Comparison of ENCODE assay signal across 18 cellular contexts in genomic region chr1:47766832-47767740, GRCh38.
DNase-seq lines count a peak whose midpoint lies in the region; ATAC-seq, FAIRE-seq and TF ChIP-seq lines count a peak whose summit lies in the region.
"Had no signal": no experiment of that assay in that cellular context is flagged by ENCODE, and none has a peak within 500 bp of the region (broad histone marks: within the 10 kb centered on the region; RNA-seq: fewer than 3 reads in every experiment).

No MANE protein-coding gene starts in this region.

- ATAC-seq in right cardiac atrium (no peak), heart right ventricle (no peak), GM18502 (IDR thresholded peaks at IDR 0.05; ENCODE audit: poor library complexity, unreplicated experiment) (no peak)
- ATAC-seq: Panc1 had no signal

- no peaks in the 10 kb centered on the region for H3K36me3 ChIP-seq in heart right ventricle
- H3K36me3 ChIP-seq in endodermal cell (ENCODE audit: control insufficient read depth, insufficient read depth, low read length): peaks cover 7% of the 10 kb centered on the region
- H3K36me3 ChIP-seq: SJSA1 had no signal

- peaks cover 38% of the 10 kb centered on the region for H3K4me1 Mint-ChIP-seq in endodermal cell
- H3K4me1 Mint-ChIP-seq in nephron progenitor cell: peaks cover 68% of the 10 kb centered on the region
- peaks cover 7% of the 10 kb centered on the region for H3K4me1 Mint-ChIP-seq in Calu3 (ENCODE audit: low read depth, unreplicated experiment)
- H3K4me1 Mint-ChIP-seq: CD4-positive, CD25-positive, alpha-beta regulatory T cell; IgD-negative memory B cell had no signal

- CTCF ChIA-PET in Calu3 (lab: Charles Lee): no interaction called here

- intact Hi-C loops in right cardiac atrium (cut with DNase I): no loop called here
- intact Hi-C loops in heart right ventricle (cut with DNase I): no loop called here
- intact Hi-C loops in Calu3 (cut with micrococcal nuclease; ENCODE audit: unreplicated experiment): no loop called here

- no peak overlapping the region for H3K4me3 Mint-ChIP-seq in endodermal cell
- H3K4me3 Mint-ChIP-seq in nephron progenitor cell: no peak overlapping the region
- no peak overlapping the region for H3K4me3 Mint-ChIP-seq in Calu3 (ENCODE audit: low read depth, unreplicated experiment)
- H3K4me3 Mint-ChIP-seq: CD4-positive, CD25-positive, alpha-beta regulatory T cell; IgD-negative memory B cell had no signal

- H3K27ac ChIP-seq in right cardiac atrium (ENCODE audit: low read length) (peak overlapping the region; percentile 7), heart right ventricle (no peak overlapping the region), endodermal cell (ENCODE audit: low read depth, low read length) (no peak overlapping the region)
- H3K27ac ChIP-seq: SJSA1 had no signal

- no peaks in the 10 kb centered on the region for H3K9me3 Mint-ChIP-seq in endodermal cell
- no peaks in the 10 kb centered on the region for H3K9me3 Mint-ChIP-seq in nephron progenitor cell
- H3K9me3 Mint-ChIP-seq in Calu3 (ENCODE audit: low read depth, unreplicated experiment): no peaks in the 10 kb centered on the region
- H3K9me3 Mint-ChIP-seq: IgD-negative memory B cell had no signal

- H3K9me3 ChIP-seq in right cardiac atrium (ENCODE audit: control insufficient read depth, low read length) (no peaks in the 10 kb centered on the region), heart right ventricle (no peaks in the 10 kb centered on the region), endodermal cell (ENCODE audit: control insufficient read depth, low read length) (no peaks in the 10 kb centered on the region)
- H3K9me3 ChIP-seq: SJSA1 had no signal

- DNase-seq in right cardiac atrium (no peak), heart right ventricle (no peak), endodermal cell (no peak), nephron progenitor cell (no peak), Calu3 (no peak), HTR-8/SVneo (ENCODE audit: insufficient read length, low spot score) (no peak)
- DNase-seq: CD4-positive, CD25-positive, alpha-beta regulatory T cell; DMS 273 treated with DMSO at 0.1 percent for 48 hours; Karpas-422; NCI-H1417 treated with DMSO at 0.1 percent for 48 hours; NCI-H187; NCI-H748 treated with DMSO at 0.1 percent for 48 hours had no signal

- peaks cover 7% of the 10 kb centered on the region for H3K27me3 Mint-ChIP-seq in endodermal cell (ENCODE audit: insufficient read depth)
- peaks cover 13% of the 10 kb centered on the region for H3K27me3 Mint-ChIP-seq in nephron progenitor cell (ENCODE audit: low read depth, poor library complexity)
- peaks cover 34% of the 10 kb centered on the region for H3K27me3 Mint-ChIP-seq in Calu3 (ENCODE audit: unreplicated experiment)
- H3K27me3 Mint-ChIP-seq: CD4-positive, CD25-positive, alpha-beta regulatory T cell had no signal

- 64% methylated on average over 12 of the region's 12 CpGs for WGBS in right cardiac atrium
- WGBS in heart right ventricle, 2 donors: 65 to 72% methylated on average over 12 of the region's 12 CpGs
- WGBS in endodermal cell (ENCODE audit: insufficient coverage in 1 of 2, insufficient read length in 1 of 2), 2 experiments: 83 to 85% methylated on average over 12 of the region's 12 CpGs

- H3K4me3 ChIP-seq in right cardiac atrium (ENCODE audit: low read length) (no peak overlapping the region), heart right ventricle (no peak overlapping the region), endodermal cell (ENCODE audit: low read length) (no peak overlapping the region)
- H3K4me3 ChIP-seq: SJSA1 had no signal

- no peak for FAIRE-seq in HTR-8/SVneo (lab: Jason Lieb, UNC)
- FAIRE-seq: GM12892, GM19239 had no signal

- H3K27ac Mint-ChIP-seq in endodermal cell: peak overlapping the region; percentile 41
- H3K27ac Mint-ChIP-seq in nephron progenitor cell: peak overlapping the region; percentile 91
- no peak overlapping the region for H3K27ac Mint-ChIP-seq in Calu3 (ENCODE audit: unreplicated experiment)
- H3K27ac Mint-ChIP-seq: CD4-positive, CD25-positive, alpha-beta regulatory T cell; IgD-negative memory B cell had no signal

- H3K4me1 ChIP-seq in right cardiac atrium (ENCODE audit: control insufficient read depth, insufficient read depth, low read length) (peaks cover 26% of the 10 kb centered on the region), heart right ventricle (peaks cover 0 to 50% (median 28%) of the 10 kb centered on the region in 9 donors), endodermal cell (ENCODE audit: control insufficient read depth, insufficient read depth, low read length) (peaks cover 5% of the 10 kb centered on the region)

- no peak overlapping the region for H3K9ac ChIP-seq in endodermal cell (ENCODE audit: extremely low read depth, low read length, poor library complexity, severe bottlenecking)

- BruUV-seq in Calu3 (replicated peaks; lab: Mats Ljungman, UMichigan): no TSS peak

- no peaks in the 10 kb centered on the region for H3K27me3 ChIP-seq in right cardiac atrium (ENCODE audit: control insufficient read depth, insufficient read depth)
- H3K27me3 ChIP-seq in heart right ventricle: no peaks in the 10 kb centered on the region
- H3K27me3 ChIP-seq in endodermal cell (ENCODE audit: control insufficient read depth, insufficient read depth, low read length, poor library complexity, severe bottlenecking): no peaks in the 10 kb centered on the region
- H3K27me3 ChIP-seq: SJSA1 had no signal

- H3K36me3 Mint-ChIP-seq in endodermal cell (ENCODE audit: low read depth) (peaks cover 22% of the 10 kb centered on the region), nephron progenitor cell (ENCODE audit: low read depth) (peaks cover 19% of the 10 kb centered on the region), Calu3 (ENCODE audit: insufficient read depth, unreplicated experiment) (no peaks in the 10 kb centered on the region)
- H3K36me3 Mint-ChIP-seq: CD4-positive, CD25-positive, alpha-beta regulatory T cell had no signal

- no peak for TF ChIP-seq CTCF in heart right ventricle (IDR thresholded peaks at IDR 0.05)
- no peak for TF ChIP-seq CTCF in endodermal cell (conservative IDR thresholded peaks at IDR 0.05)
- TF ChIP-seq CTCF in nephron progenitor cell (IDR thresholded peaks at IDR 0.05): no peak
- no peak for TF ChIP-seq CTCF in Calu3 (IDR thresholded peaks at IDR 0.05; ENCODE audit: unreplicated experiment)
